ENCODE assay signal across 25 cellular contexts in the genomic region with DNA sequence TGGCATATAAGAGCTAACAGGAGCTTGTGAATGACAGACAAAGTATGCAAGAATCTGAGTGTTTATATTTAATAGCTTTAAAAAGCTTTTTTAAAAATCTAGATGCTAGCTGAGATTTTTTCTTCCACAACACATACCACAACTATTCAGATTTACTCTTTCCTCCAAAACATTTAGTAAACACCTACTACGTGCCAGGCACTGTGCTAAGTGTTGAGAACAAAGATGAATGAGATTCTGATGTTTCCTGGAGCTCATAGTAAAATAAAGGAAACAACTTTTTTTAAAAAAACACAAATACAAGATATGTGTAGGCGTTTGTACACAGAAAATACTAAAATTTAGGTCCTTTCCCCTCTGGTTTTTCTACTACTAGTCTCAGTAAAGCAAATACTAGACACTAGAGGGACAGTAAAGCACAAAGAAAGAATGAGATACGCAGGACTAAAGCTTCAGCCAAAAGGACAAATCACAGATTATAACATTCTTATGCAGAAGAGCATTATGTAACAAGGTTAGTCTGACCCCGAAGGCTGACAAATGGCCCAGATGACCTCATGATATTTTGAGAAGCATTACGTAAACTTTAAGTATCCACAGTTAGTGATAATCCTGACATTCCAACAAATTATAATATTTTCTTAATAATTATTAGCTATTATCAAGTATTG.
"Had no signal": no experiment of that assay in that cellular context is flagged by ENCODE, and none has a peak within 500 bp of the region (broad histone marks: within the 10 kb centered on the region; RNA-seq: fewer than 3 reads in every experiment).

No MANE protein-coding gene starts in this region.

- H3K9me3 ChIP-seq: ascending aorta, ovary, tibial nerve had no signal

- H3K27me3 Mint-ChIP-seq: activated CD4-positive, alpha-beta memory T cell treated with anti-CD3 and anti-CD28 coated beads for 36 hours; activated CD4-positive, alpha-beta T cell treated with anti-CD3 and anti-CD28 coated beads, Interleukin-2, amount 10 ng/mL, durations not matched to agents 24 days and 14 days; activated naive CD8-positive, alpha-beta T cell treated with anti-CD3 and anti-CD28 coated beads for 36 hours; brain; progenitor cell of endocrine pancreas had no signal

- ATAC-seq: activated CD4-positive, CD25-positive, alpha-beta regulatory T cell treated with anti-CD3 and anti-CD28 coated beads, Interleukin-2, amount 50 U/mL, for 24 hours; foreskin keratinocyte had no signal

- H3K27ac ChIP-seq: ascending aorta, cardiac muscle cell, coronary artery, dorsolateral prefrontal cortex, foreskin keratinocyte, ovary, tibial nerve, VCaP had no signal

- H3K27me3 ChIP-seq: ascending aorta, cardiac muscle cell, dorsolateral prefrontal cortex, foreskin keratinocyte, ovary, tibial nerve had no signal

- H3K4me3 Mint-ChIP-seq: activated CD4-positive, alpha-beta memory T cell treated with anti-CD3 and anti-CD28 coated beads for 36 hours; activated CD4-positive, alpha-beta T cell treated with anti-CD3 and anti-CD28 coated beads, Interleukin-2, amount 10 ng/mL, durations not matched to agents 24 days and 14 days; activated naive CD4-positive, alpha-beta T cell treated with anti-CD3 and anti-CD28 coated beads for 36 hours; activated naive CD8-positive, alpha-beta T cell treated with anti-CD3 and anti-CD28 coated beads for 36 hours; activated T-helper 1 cell treated with anti-CD3 and anti-CD28 coated beads, Interleukin-12 subunit alpha, Interleukin-12 subunit beta, Interleukin-2, Interleukin-4 antibody, amounts not matched to agents 30 ng/mL and 10 ng/mL and 1 ng/mL, durations not matched to agents 14 hours and 24 hours and 36 hours; brain had no signal

- H3K36me3 ChIP-seq: cardiac muscle cell, ovary had no signal

- H3K27ac Mint-ChIP-seq: activated CD4-positive, alpha-beta memory T cell treated with anti-CD3 and anti-CD28 coated beads for 36 hours; activated CD4-positive, alpha-beta T cell treated with anti-CD3 and anti-CD28 coated beads, Interleukin-2, amount 10 ng/mL, durations not matched to agents 24 days and 14 days; activated naive CD4-positive, alpha-beta T cell treated with anti-CD3 and anti-CD28 coated beads for 36 hours; activated naive CD8-positive, alpha-beta T cell treated with anti-CD3 and anti-CD28 coated beads for 36 hours; activated T-helper 1 cell treated with anti-CD3 and anti-CD28 coated beads, Interleukin-12 subunit alpha, Interleukin-12 subunit beta, Interleukin-2, Interleukin-4 antibody, amounts not matched to agents 30 ng/mL and 10 ng/mL and 1 ng/mL, durations not matched to agents 14 hours and 24 hours and 36 hours; brain had no signal

- H3K4me1 ChIP-seq: foreskin keratinocyte had no signal

- DNase-seq: activated CD4-positive, alpha-beta memory T cell treated with anti-CD3 and anti-CD28 coated beads for 36 hours; activated CD4-positive, alpha-beta T cell treated with anti-CD3 and anti-CD28 coated beads, Interleukin-2, amount 10 ng/mL, durations not matched to agents 24 days and 14 days; activated CD8-positive, alpha-beta memory T cell treated with anti-CD3 and anti-CD28 coated beads, Interleukin-2, amount 50 U/mL, for 4 hours; activated effector memory CD4-positive, alpha-beta T cell treated with anti-CD3 and anti-CD28 coated beads, Interleukin-2, amount 50 U/mL, for 16 hours; activated naive CD4-positive, alpha-beta T cell treated with anti-CD3 and anti-CD28 coated beads for 36 hours; activated naive CD8-positive, alpha-beta T cell treated with anti-CD3 and anti-CD28 coated beads for 36 hours; activated T-cell treated with anti-CD3 and anti-CD28 coated beads, Interleukin-2, amount 50 U/mL, for 1 hour; dorsolateral prefrontal cortex; effector memory CD4-positive, alpha-beta T cell; erythroblast; foreskin keratinocyte; mammary epithelial cell; ovary; stimulated activated CD4-positive, alpha-beta T cell treated with anti-CD3 and anti-CD28 coated beads, Interleukin-15, amount 100 ng/mL, for 24 hours; stimulated activated naive CD4-positive, alpha-beta T cell; T-helper 9 cell had no signal

- H3K4me1 Mint-ChIP-seq: activated CD4-positive, alpha-beta T cell treated with anti-CD3 and anti-CD28 coated beads, Interleukin-2, amount 10 ng/mL, durations not matched to agents 24 days and 14 days; activated naive CD8-positive, alpha-beta T cell treated with anti-CD3 and anti-CD28 coated beads for 36 hours; brain had no signal

- H3K4me3 ChIP-seq: ascending aorta, cardiac muscle cell, coronary artery, dorsolateral prefrontal cortex, ovary, tibial nerve had no signal

- H3K9me3 Mint-ChIP-seq: activated CD4-positive, alpha-beta memory T cell treated with anti-CD3 and anti-CD28 coated beads for 36 hours; activated CD4-positive, alpha-beta T cell treated with anti-CD3 and anti-CD28 coated beads, Interleukin-2, amount 10 ng/mL, durations not matched to agents 24 days and 14 days; activated naive CD4-positive, alpha-beta T cell treated with anti-CD3 and anti-CD28 coated beads for 36 hours; activated naive CD8-positive, alpha-beta T cell treated with anti-CD3 and anti-CD28 coated beads for 36 hours; activated T-helper 1 cell treated with anti-CD3 and anti-CD28 coated beads, Interleukin-12 subunit alpha, Interleukin-12 subunit beta, Interleukin-2, Interleukin-4 antibody, amounts not matched to agents 30 ng/mL and 10 ng/mL and 1 ng/mL, durations not matched to agents 14 hours and 24 hours and 36 hours; brain had no signal
